ENCODE assay signal across 2 cellular contexts in the genomic region with DNA sequence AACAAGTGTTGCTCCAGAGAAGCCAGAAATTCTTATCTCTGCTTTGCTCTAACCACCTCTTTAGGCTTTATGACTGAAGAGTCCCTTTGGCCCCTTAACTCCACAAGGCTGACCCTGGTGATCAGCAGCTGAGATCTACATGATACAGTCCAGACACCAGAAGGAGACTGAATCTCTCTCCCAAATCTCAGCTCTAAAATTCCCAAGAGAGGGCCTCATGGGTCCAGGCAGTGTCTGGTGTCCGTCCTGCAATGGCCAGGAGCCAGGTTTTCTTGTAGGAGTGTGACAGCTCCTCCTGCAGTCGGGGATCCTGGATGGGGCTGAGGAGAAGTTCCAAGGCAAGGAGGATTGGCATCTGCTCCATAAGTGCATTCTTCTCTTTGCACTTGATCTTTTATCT.
A peak's percentile ranks its signal among the peaks of the same experiment; 100 is the strongest.
TF ChIP-seq lines count a peak whose summit lies in the region.

No MANE protein-coding gene starts in this region.

TF ChIP-seq in HCT116, 20 proteins besides CTCF, POLR2A, EP300 and RAD21:
- no peak for TF ChIP-seq SP1 (IDR thresholded peaks at IDR 0.05; ENCODE audit: low read depth)
TF ChIP-seq in HCT116: peak in this region for 0.

TF ChIP-seq in SK-N-SH, 30 proteins besides CTCF, POLR2A, EP300 and RAD21:
- TF ChIP-seq TCF12 (IDR thresholded peaks at IDR 0.05) (peak; percentile 48), MEF2A (IDR thresholded peaks at IDR 0.05; ENCODE audit: borderline replicate concordance, low read depth) (no peak), RCOR1 (IDR thresholded peaks at IDR 0.05; ENCODE audit: low read length) (peak; percentile 74; the same call in 1 of the 2 replicates), RXRA (IDR thresholded peaks at IDR 0.05; ENCODE audit: borderline replicate concordance, low read depth) (no peak), CHD2 (IDR thresholded peaks at IDR 0.05; ENCODE audit: low read length, partially characterized antibody) (peak; percentile 17), SMC3 (IDR thresholded peaks at IDR 0.05; ENCODE audit: low read depth, low read length) (peak; percentile 16; the same call in 1 of the 2 replicates), GATA2 (CRISPR knock-in tag; IDR thresholded peaks at IDR 0.05) (peak; percentile 96), NFIC (IDR thresholded peaks at IDR 0.05; ENCODE audit: borderline replicate concordance) (no peak), MXI1 (IDR thresholded peaks at IDR 0.05; ENCODE audit: low read depth, low read length) (peak; percentile 48; the same call in 1 of the 2 replicates)
- TF ChIP-seq, protein P1, sequence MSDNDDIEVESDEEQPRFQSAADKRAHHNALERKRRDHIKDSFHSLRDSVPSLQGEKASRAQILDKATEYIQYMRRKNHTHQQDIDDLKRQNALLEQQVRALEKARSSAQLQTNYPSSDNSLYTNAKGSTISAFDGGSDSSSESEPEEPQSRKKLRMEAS (IDR thresholded peaks at IDR 0.05; ENCODE audit: low read depth), result no peak
